1 cellular context compared by ENCODE assay signal in the genomic region with DNA sequence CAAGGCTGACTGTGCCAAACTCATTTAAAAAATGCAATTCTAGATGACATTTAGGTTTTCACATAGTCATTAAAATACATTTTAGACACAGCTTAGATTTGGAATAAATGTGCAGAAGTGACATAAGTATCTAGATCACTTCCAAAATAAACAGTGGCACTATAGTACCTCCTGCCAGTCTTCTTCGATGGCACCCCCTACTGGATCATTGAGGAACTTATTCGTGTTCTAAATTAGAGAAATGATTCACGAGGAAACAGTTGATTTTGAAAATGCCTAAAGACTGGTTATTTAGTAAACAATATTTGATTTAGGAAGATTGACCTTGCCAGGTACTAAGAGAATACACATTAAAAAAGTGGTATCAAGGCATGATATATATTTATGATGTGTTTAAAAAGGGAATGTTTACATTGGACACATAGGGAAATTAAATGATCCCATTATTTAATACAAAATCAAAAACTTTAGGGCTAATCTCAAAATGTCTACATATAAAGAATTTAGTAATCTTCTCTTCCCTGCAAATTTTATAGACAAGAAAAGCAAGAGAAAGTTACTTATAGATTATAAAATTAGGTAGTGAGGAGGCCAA.
TF ChIP-seq lines count a peak whose summit lies in the region.

No MANE protein-coding gene starts in this region.

TF ChIP-seq in IMR-90, 13 proteins besides CTCF, POLR2A, EP300 and RAD21 (continued from another document):
- TF ChIP-seq, protein P1, sequence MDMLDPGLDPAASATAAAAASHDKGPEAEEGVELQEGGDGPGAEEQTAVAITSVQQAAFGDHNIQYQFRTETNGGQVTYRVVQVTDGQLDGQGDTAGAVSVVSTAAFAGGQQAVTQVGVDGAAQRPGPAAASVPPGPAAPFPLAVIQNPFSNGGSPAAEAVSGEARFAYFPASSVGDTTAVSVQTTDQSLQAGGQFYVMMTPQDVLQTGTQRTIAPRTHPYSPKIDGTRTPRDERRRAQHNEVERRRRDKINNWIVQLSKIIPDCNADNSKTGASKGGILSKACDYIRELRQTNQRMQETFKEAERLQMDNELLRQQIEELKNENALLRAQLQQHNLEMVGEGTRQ (IDR thresholded peaks at IDR 0.05; ENCODE audit: low read depth, low read length) = no peak
- TF ChIP-seq BHLHE40 (IDR thresholded peaks at IDR 0.05; ENCODE audit: low read depth, low read length) = no peak
